ENCODE assay signal across 18 cellular contexts in the genomic region with DNA sequence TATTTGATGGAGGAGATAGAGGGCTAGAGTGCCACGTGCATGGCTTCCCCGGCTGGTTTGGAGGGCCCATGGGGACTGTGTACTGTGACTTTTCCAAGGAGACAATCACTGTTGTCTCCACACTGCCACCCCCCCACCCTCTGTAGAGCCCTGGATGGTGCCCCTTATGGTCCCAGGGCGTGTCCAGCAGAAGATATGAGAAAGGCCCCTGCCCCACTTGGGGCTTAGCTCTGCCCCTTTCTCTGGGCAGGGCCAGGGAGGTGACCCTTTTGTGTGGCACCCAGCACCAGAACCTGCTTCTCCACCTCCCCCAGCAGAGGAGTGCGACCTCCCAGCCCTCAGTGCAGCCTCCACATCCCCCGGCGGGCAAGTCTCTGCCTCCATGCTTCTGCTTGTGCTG. TPM values are rescaled to one million over a fixed set of nuclear protein-coding genes. Genes with fewer than 3 reads are reported as not detected.
DNase-seq lines count a peak whose midpoint lies in the region; ATAC-seq and TF ChIP-seq lines count a peak whose summit lies in the region.
"Had no signal": no experiment of that assay in that cellular context is flagged by ENCODE, and none has a peak within 500 bp of the region (broad histone marks: within the 10 kb centered on the region; RNA-seq: fewer than 3 reads in every experiment).

No MANE protein-coding gene starts in this region.

- no peak for TF ChIP-seq POLR2A in breast epithelium (IDR thresholded peaks at IDR 0.05)

- no peak for ATAC-seq in GM23338
- ATAC-seq in HG03439 (IDR thresholded peaks at IDR 0.05; ENCODE audit: unreplicated experiment): no peak
- ATAC-seq in left colon: no peak
- ATAC-seq: CD8-positive, alpha-beta T cell; PC-3; Right ventricle myocardium inferior had no signal

- H3K27ac Mint-ChIP-seq in GM23338 (peak overlapping the region; percentile 72), mesothelial cell of epicardium (peak overlapping the region; percentile 89), progenitor cell of endocrine pancreas (peak overlapping the region; percentile 75)
- H3K27ac Mint-ChIP-seq: CD8-positive, alpha-beta T cell had no signal

- 88 to 96% methylated on average over 6 of the region's 6 CpGs for WGBS in ectodermal cell, 2 experiments

- CTCF ChIA-PET in PC-9 (lab: Charles Lee): no interaction called here

- intact Hi-C loops in PC-9 (cut with micrococcal nuclease; ENCODE audit: unreplicated experiment) (no loop called here), left colon (cut with DNase I, micrococcal nuclease) (no loop called here), breast epithelium (cut with DNase I; ENCODE audit: low total_unique reads) (no loop called here)

- H3K36me3 ChIP-seq in GM23338 (ENCODE audit: insufficient read depth) (no peaks in the 10 kb centered on the region), ectodermal cell (ENCODE audit: control insufficient read depth, insufficient read depth, low read length) (no peaks in the 10 kb centered on the region), PC-9 (ENCODE audit: low read depth) (no peaks in the 10 kb centered on the region), breast epithelium (no peaks in the 10 kb centered on the region)

- peaks cover 9% of the 10 kb centered on the region for H3K27me3 Mint-ChIP-seq in GM23338 (ENCODE audit: insufficient read depth, low read depth, poor library complexity)
- H3K27me3 Mint-ChIP-seq in mesothelial cell of epicardium (ENCODE audit: low read depth): no peaks in the 10 kb centered on the region
- H3K27me3 Mint-ChIP-seq in progenitor cell of endocrine pancreas: no peaks in the 10 kb centered on the region

- no peaks in the 10 kb centered on the region for H4K20me1 ChIP-seq in GM23338 (replicated peaks; ENCODE audit: insufficient read depth)
- no peaks in the 10 kb centered on the region for H4K20me1 ChIP-seq in PC-9 (ENCODE audit: insufficient read depth)

- DNase-seq in GM23338 (ENCODE audit: low spot score) (no peak), mesothelial cell of epicardium (ENCODE audit: low spot score in 2 of 2, unreplicated experiment in 2 of 2) (no peak), progenitor cell of endocrine pancreas (ENCODE audit: low spot score, unreplicated experiment) (no peak), PC-9 (no peak), left colon (no peak), breast epithelium (ENCODE audit: low spot score in 2 of 2) (no peak)
- DNase-seq: ACHN; CD8-positive, alpha-beta T cell; GM23248; MM.1S; NCI-H1105; NCI-H1694 treated with DMSO at 0.1 percent for 48 hours; NCI-H69; NK-92 treated with Interleukin-12 subunit alpha and Interleukin-12 subunit beta, amount 100 ng/mL, for 24 hours; PC-3 had no signal

- H3K4me3 ChIP-seq in GM23338 (no peak overlapping the region), ectodermal cell (ENCODE audit: insufficient read depth, low read depth, low read length) (no peak overlapping the region), PC-9 (no peak overlapping the region), breast epithelium (no peak overlapping the region)
- H3K4me3 ChIP-seq: GM23248 had no signal

- H2AFZ ChIP-seq in GM23338 (no peak overlapping the region), PC-9 (no peak overlapping the region)
- H2AFZ ChIP-seq: GM23248 had no signal

- BruUV-seq in PC-9 (replicated peaks; lab: Mats Ljungman, UMichigan): no TSS peak

- no peaks in the 10 kb centered on the region for H3K9me3 ChIP-seq in ectodermal cell (ENCODE audit: control insufficient read depth, low read length)
- H3K9me3 ChIP-seq in PC-9 (ENCODE audit: insufficient read depth, low read depth): no peaks in the 10 kb centered on the region
- H3K9me3 ChIP-seq in breast epithelium: no peaks in the 10 kb centered on the region

- H3K79me2 ChIP-seq in GM23338 (replicated peaks; ENCODE audit: insufficient read depth) (peaks cover 11% of the 10 kb centered on the region), PC-9 (ENCODE audit: low read depth) (no peaks in the 10 kb centered on the region)

- H3K9me3 Mint-ChIP-seq in GM23338 (no peaks in the 10 kb centered on the region), mesothelial cell of epicardium (no peaks in the 10 kb centered on the region), progenitor cell of endocrine pancreas (ENCODE audit: low read depth) (no peaks in the 10 kb centered on the region)
- H3K9me3 Mint-ChIP-seq: CD8-positive, alpha-beta T cell had no signal

- H3K4me2 ChIP-seq in GM23338: no peak overlapping the region
- H3K4me2 ChIP-seq in PC-9: no peak overlapping the region

- H3K36me3 Mint-ChIP-seq in GM23338 (ENCODE audit: low read depth) (no peaks in the 10 kb centered on the region), mesothelial cell of epicardium (no peaks in the 10 kb centered on the region), progenitor cell of endocrine pancreas (ENCODE audit: insufficient read depth) (no peaks in the 10 kb centered on the region)
- H3K36me3 Mint-ChIP-seq: CD8-positive, alpha-beta T cell had no signal

- H3K4me3 Mint-ChIP-seq in GM23338: no peak overlapping the region; the same call in 2 of the 3 replicates
- H3K4me3 Mint-ChIP-seq in mesothelial cell of epicardium: no peak overlapping the region
- H3K4me3 Mint-ChIP-seq in progenitor cell of endocrine pancreas (ENCODE audit: low read depth): no peak overlapping the region
- H3K4me3 Mint-ChIP-seq: CD8-positive, alpha-beta T cell had no signal

- POLR2A ChIA-PET in PC-9 (lab: Charles Lee; ENCODE audit: unreplicated experiment): no interaction called here

- H3F3A ChIP-seq in GM23338 (replicated peaks; ENCODE audit: low read depth) (no peaks in the 10 kb centered on the region), PC-9 (ENCODE audit: insufficient read depth, low read depth) (no peaks in the 10 kb centered on the region)

- no peak overlapping the region for H3K27ac ChIP-seq in GM23338 (ENCODE audit: low read depth)
- H3K27ac ChIP-seq in ectodermal cell (ENCODE audit: insufficient read depth, low read depth, low read length, poor library complexity, severe bottlenecking): peak overlapping the region; percentile 89
- H3K27ac ChIP-seq in PC-9: no peak overlapping the region
- H3K27ac ChIP-seq in breast epithelium: no peak overlapping the region
- H3K27ac ChIP-seq: GM23248 had no signal

- TF ChIP-seq CTCF in GM23338 (conservative IDR thresholded peaks at IDR 0.05; ENCODE audit: low read depth in 2 of 2): no peak
- no peak for TF ChIP-seq CTCF in mesothelial cell of epicardium (IDR thresholded peaks at IDR 0.05; ENCODE audit: unreplicated experiment)
- no peak for TF ChIP-seq CTCF in progenitor cell of endocrine pancreas (IDR thresholded peaks at IDR 0.05; ENCODE audit: unreplicated experiment)
- no peak for TF ChIP-seq CTCF in PC-9 (conservative IDR thresholded peaks at IDR 0.05)
- TF ChIP-seq CTCF in breast epithelium (IDR thresholded peaks at IDR 0.05): no peak

- H3K27me3 ChIP-seq in GM23338 (ENCODE audit: insufficient read depth): no peaks in the 10 kb centered on the region
- H3K27me3 ChIP-seq in ectodermal cell (ENCODE audit: control insufficient read depth, insufficient read depth, low read length, poor library complexity, severe bottlenecking): no peaks in the 10 kb centered on the region
- 0 out of 2 replicates have a peak, but pooled peaks cover 7% of the 10 kb centered on the region for H3K27me3 ChIP-seq in PC-9 (ENCODE audit: insufficient read depth, low read depth)
- H3K27me3 ChIP-seq in breast epithelium: no peaks in the 10 kb centered on the region

- H3K4me1 Mint-ChIP-seq in GM23338: peaks cover 78% of the 10 kb centered on the region
- peaks cover 76% of the 10 kb centered on the region for H3K4me1 Mint-ChIP-seq in mesothelial cell of epicardium
- H3K4me1 Mint-ChIP-seq in progenitor cell of endocrine pancreas (ENCODE audit: low read depth): peaks cover 48% of the 10 kb centered on the region

- H3K9me2 ChIP-seq in GM23338 (ENCODE audit: insufficient read depth) (no peaks in the 10 kb centered on the region), PC-9 (ENCODE audit: insufficient read depth) (no peaks in the 10 kb centered on the region)

- H3K4me1 ChIP-seq in GM23338 (ENCODE audit: insufficient read depth) (peaks cover 28% of the 10 kb centered on the region), ectodermal cell (ENCODE audit: control insufficient read depth, insufficient read depth, low read length) (peaks cover 89% of the 10 kb centered on the region), PC-9 (replicated peaks; ENCODE audit: insufficient read depth) (no peaks in the 10 kb centered on the region), breast epithelium (no peaks in the 10 kb centered on the region)

TF ChIP-seq in GM23338, 12 proteins besides CTCF, POLR2A, EP300 and RAD21 (continues in another document):
- TF ChIP-seq POLR2AphosphoS5 (IDR thresholded peaks at IDR 0.05; ENCODE audit: low read depth) (no peak), ZNF331 (CRISPR knock-in tag; IDR thresholded peaks at IDR 0.05; ENCODE audit: low read depth) (no peak), CREB1 (CRISPR knock-in tag; IDR thresholded peaks at IDR 0.05; ENCODE audit: low read depth) (no peak), STAT1 (IDR thresholded peaks at IDR 0.05; ENCODE audit: unreplicated experiment) (no peak), EZH2 (IDR thresholded peaks at IDR 0.05; ENCODE audit: low read depth, unreplicated experiment) (no peak), EZH2phosphoT487 (IDR thresholded peaks at IDR 0.05; ENCODE audit: unreplicated experiment) (no peak)

RNA-seq across cellular contexts. Expression of a gene that starts 32.1 kb away (rescaled TPM):
- total RNA-seq in GM23338 (2014; rRNA removed; shearing (Covaris generic)): 20.1 and 25.9 TPM in 2 replicates
- polyA plus RNA-seq in GM23338 (2016; fragmentation: Nextera tagmentation; extraction: Ambion mirVana): 6.6 and 6.7 TPM in 2 replicates
- 45.8 TPM for polyA plus RNA-seq in ectodermal cell (2013, experiment 1 of 4)
- 43.3 TPM for polyA plus RNA-seq in ectodermal cell (2013, experiment 2 of 4)
- 22.8 TPM for polyA plus RNA-seq in ectodermal cell (2013, experiment 3 of 4)
- 25.9 TPM for polyA plus RNA-seq in ectodermal cell (2013, experiment 4 of 4)
- total RNA-seq in mesothelial cell of epicardium (12.9 to 15.4 TPM (median 13.1 TPM) in 3 replicates), progenitor cell of endocrine pancreas (9.5 and 12.7 TPM in 2 replicates), PC-9 (2021) (not detected in 2 replicates), left colon (under 1 TPM in 1 of 2 donors, not detected in 1; 0.14 TPM), breast epithelium (1 to 10 TPM in 1 of 3 donors, not detected in 2; 1.3 TPM)
- total RNA-seq: CD8-positive, alpha-beta T cell; GM23248; PC-3 had no signal
- polyA plus RNA-seq: GM23248 had no signal
